ENCODE assay signal across 15 cellular contexts in genomic region chrX:66200050-66200664, GRCh38. TPM values are rescaled to one million over a fixed set of nuclear protein-coding genes. Genes with fewer than 3 reads are reported as not detected.
DNase-seq lines count a peak whose midpoint lies in the region; ATAC-seq and TF ChIP-seq lines count a peak whose summit lies in the region.
"Had no signal": no experiment of that assay in that cellular context is flagged by ENCODE, and none has a peak within 500 bp of the region (broad histone marks: within the 10 kb centered on the region; RNA-seq: fewer than 3 reads in every experiment).

No MANE protein-coding gene starts in this region.

- TF ChIP-seq CTCF in C4-2B (conservative IDR thresholded peaks at IDR 0.05) (no peak), A673 (conservative IDR thresholded peaks at IDR 0.05; ENCODE audit: low read depth, low read length) (no peak)

- H3K27me3 Mint-ChIP-seq in T-helper 2 cell treated with Interferon-gamma antibody and Interleukin-4, amounts not matched to agents 5 μg/mL and 100 μg/mL, for 36 hours (ENCODE audit: low read depth) = no peaks in the 10 kb centered on the region
- H3K27me3 Mint-ChIP-seq: B cell; naive thymus-derived CD8-positive, alpha-beta T cell; T-helper 17 cell had no signal

- H3K4me1 Mint-ChIP-seq in T-helper 2 cell treated with Interferon-gamma antibody and Interleukin-4, amounts not matched to agents 5 μg/mL and 100 μg/mL, for 36 hours (ENCODE audit: low read depth) = peaks cover 19% of the 10 kb centered on the region

- no peaks in the 10 kb centered on the region for H3K27me3 ChIP-seq in A673 (replicated peaks; ENCODE audit: insufficient read depth, low read depth, low read length, poor library complexity)

- H3K9me3 Mint-ChIP-seq in T-helper 2 cell treated with Interferon-gamma antibody and Interleukin-4, amounts not matched to agents 5 μg/mL and 100 μg/mL, for 36 hours = no peaks in the 10 kb centered on the region
- H3K9me3 Mint-ChIP-seq: naive thymus-derived CD8-positive, alpha-beta T cell; stimulated activated naive B cell treated with anti-CD40 and anti-IgM and Interleukin-4, amounts not matched to agents 10 μg/mL and 1 μg/mL and 100 μg/mL, for 72 hours had no signal

- no peaks in the 10 kb centered on the region for H3K4me1 ChIP-seq in A673 (ENCODE audit: insufficient read depth, low read length, poor library complexity, severe bottlenecking)
- H3K4me1 ChIP-seq: spleen had no signal

- no peak overlapping the region for H3K4me3 ChIP-seq in A673 (ENCODE audit: low read depth, low read length, poor library complexity, severe bottlenecking)
- H3K4me3 ChIP-seq: spleen had no signal

- intact Hi-C loops in A673 (cut with micrococcal nuclease; ENCODE audit: unreplicated experiment) = no loop called here

- CTCF ChIA-PET in A673 (lab: Charles Lee) = no interaction called here

- H3K36me3 ChIP-seq in A673 (ENCODE audit: insufficient read depth, low read length, poor library complexity, severe bottlenecking) = no peaks in the 10 kb centered on the region
- H3K36me3 ChIP-seq: spleen had no signal

- BruUV-seq in A673 (replicated peaks; lab: Mats Ljungman, UMichigan) = no TSS peak

- ATAC-seq in GM18868 (IDR thresholded peaks at IDR 0.05; ENCODE audit: unreplicated experiment) (peak; percentile 87), HG02678 (IDR thresholded peaks at IDR 0.05; ENCODE audit: unreplicated experiment) (peak; percentile 76)
- ATAC-seq: naive thymus-derived CD8-positive, alpha-beta T cell; T-helper 17 cell had no signal

- POLR2A ChIA-PET in A673 (lab: Charles Lee; ENCODE audit: low non-redundant PET) = no interaction called here

- H3K36me3 Mint-ChIP-seq in T-helper 2 cell treated with Interferon-gamma antibody and Interleukin-4, amounts not matched to agents 5 μg/mL and 100 μg/mL, for 36 hours (ENCODE audit: low read depth) = no peaks in the 10 kb centered on the region
- H3K36me3 Mint-ChIP-seq: naive thymus-derived CD8-positive, alpha-beta T cell; stimulated activated naive B cell treated with anti-CD40 and anti-IgM and Interleukin-4, amounts not matched to agents 10 μg/mL and 1 μg/mL and 100 μg/mL, for 72 hours had no signal

- DNase-seq in T-helper 2 cell treated with Interferon-gamma antibody and Interleukin-4, amounts not matched to agents 5 μg/mL and 100 μg/mL, for 36 hours (ENCODE audit: low spot score) = no peak
- DNase-seq in ureter (ENCODE audit: low spot score) = no peak
- DNase-seq in UCSD-AML1 (lab: John Stamatoyannopoulos, UW; ENCODE audit: unreplicated experiment) = no peak
- DNase-seq in OCI-M1 (lab: John Stamatoyannopoulos, UW) = no peak
- no peak for DNase-seq in A673 (ENCODE audit: low spot score)
- DNase-seq: caudate nucleus; naive thymus-derived CD8-positive, alpha-beta T cell; NCI-H146; spleen; stimulated activated naive B cell treated with anti-CD40 and anti-IgM and Interleukin-4, amounts not matched to agents 10 μg/mL and 1 μg/mL and 100 μg/mL, for 72 hours; T-helper 17 cell had no signal

- H3K4me3 Mint-ChIP-seq in T-helper 2 cell treated with Interferon-gamma antibody and Interleukin-4, amounts not matched to agents 5 μg/mL and 100 μg/mL, for 36 hours = peak overlapping the region; percentile 28
- H3K4me3 Mint-ChIP-seq: B cell; naive thymus-derived CD8-positive, alpha-beta T cell; stimulated activated naive B cell treated with anti-CD40 and anti-IgM and Interleukin-4, amounts not matched to agents 10 μg/mL and 1 μg/mL and 100 μg/mL, for 72 hours; T-helper 17 cell had no signal

- H3K27ac ChIP-seq in C4-2B = peak overlapping the region; percentile 11; the same call in 1 of the 2 replicates
- H3K27ac ChIP-seq in A673 (ENCODE audit: low read depth, low read length, poor library complexity, severe bottlenecking) = no peak overlapping the region
- H3K27ac ChIP-seq: spleen had no signal

- no peaks in the 10 kb centered on the region for H3K9me3 ChIP-seq in A673 (ENCODE audit: low read depth, low read length, poor library complexity, severe bottlenecking)
- H3K9me3 ChIP-seq: spleen had no signal

- H3K27ac Mint-ChIP-seq in T-helper 2 cell treated with Interferon-gamma antibody and Interleukin-4, amounts not matched to agents 5 μg/mL and 100 μg/mL, for 36 hours = peak overlapping the region; percentile 39
- H3K27ac Mint-ChIP-seq: B cell; stimulated activated naive B cell treated with anti-CD40 and anti-IgM and Interleukin-4, amounts not matched to agents 10 μg/mL and 1 μg/mL and 100 μg/mL, for 72 hours; T-helper 17 cell had no signal

RNA-seq across cellular contexts. Expression of gene HEPH, which starts 36.1 kb away (rescaled TPM):
- 15.7 TPM for total RNA-seq in ureter
- total RNA-seq in A673 (2021) = not detected in 2 replicates
- total RNA-seq: B cell; naive thymus-derived CD8-positive, alpha-beta T cell had no signal

Comparison
In these comparisons a context has a peak if more than half of its experiments do, and no peak if none do; other contexts are left out.
1. RNA of gene HEPH, which starts 36.1 kb away (total RNA-seq): 15.7 TPM in ureter (single experiment); not detected in A673; every median in the first group is over 10 times any median in the second.